Comparison of ENCODE assay signal across 23 cellular contexts in the genomic region with DNA sequence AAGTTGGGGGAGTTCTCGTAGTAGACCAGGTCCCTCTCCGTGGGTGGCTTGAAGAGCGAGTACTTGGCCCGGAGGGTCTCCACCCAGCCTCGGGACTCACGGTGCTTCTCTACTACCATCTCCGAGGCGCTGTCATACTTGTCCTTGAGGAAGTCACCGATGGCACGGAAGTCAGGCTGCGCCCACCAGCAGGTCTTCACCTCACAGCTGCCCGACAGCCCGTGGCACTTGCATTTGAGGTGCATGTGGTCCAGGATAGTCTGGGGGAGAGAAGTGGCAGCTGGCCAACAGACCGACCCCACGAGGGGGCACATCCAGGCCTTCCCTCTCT. TPM values are rescaled to one million over a fixed set of nuclear protein-coding genes. Genes with fewer than 3 reads are reported as not detected.
"Had no signal": no experiment of that assay in that cellular context is flagged by ENCODE, and none has a peak within 500 bp of the region (broad histone marks: within the 10 kb centered on the region; RNA-seq: fewer than 3 reads in every experiment).

No MANE protein-coding gene starts in this region.

- DNase-seq: activated CD4-positive, alpha-beta T cell treated with anti-CD3 and anti-CD28 coated beads, Interleukin-2, amount 10 ng/mL, durations not matched to agents 24 days and 14 days; activated gamma-delta T cell; activated naive CD4-positive, alpha-beta T cell treated with anti-CD3 and anti-CD28 coated beads, Interleukin-2, amount 50 U/mL, for 16 hours; brain microvascular endothelial cell; caudate nucleus; effector memory CD8-positive, alpha-beta T cell; glutamatergic neuron; immature natural killer cell; lower lobe of right lung; stimulated activated CD4-positive, alpha-beta T cell treated with anti-CD3 and anti-CD28 coated beads, Interleukin-2, amount 100 ng/mL, for 48 hours; stimulated activated naive CD4-positive, alpha-beta T cell; upper lobe of left lung had no signal

- H2AFZ ChIP-seq: hepatocyte had no signal

- H3K9me3 Mint-ChIP-seq: activated CD4-positive, alpha-beta memory T cell treated with anti-CD3 and anti-CD28 coated beads, Interleukin-2, amount 10 ng/mL, durations not matched to agents 7 days and 5 days; activated CD4-positive, alpha-beta T cell treated with anti-CD3 and anti-CD28 coated beads, Interleukin-2, amount 10 ng/mL, durations not matched to agents 24 days and 14 days; activated T-helper 1 cell treated with anti-CD3 and anti-CD28 coated beads, Interleukin-12 subunit alpha, Interleukin-12 subunit beta, Interleukin-2, Interleukin-4 antibody, amounts not matched to agents 30 ng/mL and 10 ng/mL and 1 ng/mL, durations not matched to agents 14 hours and 24 hours and 36 hours; effector memory CD8-positive, alpha-beta T cell; immature natural killer cell; naive thymus-derived CD8-positive, alpha-beta T cell had no signal

- H3K4me3 ChIP-seq: ascending aorta, esophagus muscularis mucosa, hepatocyte, lower lobe of right lung, smooth muscle cell, upper lobe of left lung had no signal

- H3K27ac ChIP-seq: ascending aorta, brain microvascular endothelial cell, esophagus muscularis mucosa, hepatocyte, lower lobe of right lung, upper lobe of left lung had no signal

- H3K9me3 ChIP-seq: ascending aorta, esophagus muscularis mucosa, lower lobe of right lung, upper lobe of left lung had no signal

- H3K36me3 ChIP-seq: ascending aorta, brain microvascular endothelial cell, esophagus muscularis mucosa, lower lobe of right lung, upper lobe of left lung had no signal

- H3K79me2 ChIP-seq: hepatocyte had no signal

- H3K27me3 ChIP-seq: ascending aorta, brain microvascular endothelial cell, hepatocyte had no signal

- H3K4me2 ChIP-seq: hepatocyte, smooth muscle cell had no signal

- H3K4me3 Mint-ChIP-seq: activated CD4-positive, alpha-beta memory T cell treated with anti-CD3 and anti-CD28 coated beads, Interleukin-2, amount 10 ng/mL, durations not matched to agents 7 days and 5 days; activated CD4-positive, alpha-beta T cell treated with anti-CD3 and anti-CD28 coated beads, Interleukin-2, amount 10 ng/mL, durations not matched to agents 24 days and 14 days had no signal

- H3K27ac Mint-ChIP-seq: activated CD4-positive, alpha-beta memory T cell treated with anti-CD3 and anti-CD28 coated beads, Interleukin-2, amount 10 ng/mL, durations not matched to agents 7 days and 5 days; activated CD4-positive, alpha-beta T cell treated with anti-CD3 and anti-CD28 coated beads, Interleukin-2, amount 10 ng/mL, durations not matched to agents 24 days and 14 days; activated T-helper 1 cell treated with anti-CD3 and anti-CD28 coated beads, Interleukin-12 subunit alpha, Interleukin-12 subunit beta, Interleukin-2, Interleukin-4 antibody, amounts not matched to agents 30 ng/mL and 10 ng/mL and 1 ng/mL, durations not matched to agents 14 hours and 24 hours and 36 hours; effector memory CD8-positive, alpha-beta T cell; immature natural killer cell; naive thymus-derived CD8-positive, alpha-beta T cell had no signal

- H3K36me3 Mint-ChIP-seq: immature natural killer cell; naive thymus-derived CD8-positive, alpha-beta T cell had no signal

- ATAC-seq: activated CD4-positive, CD25-positive, alpha-beta regulatory T cell treated with anti-CD3 and anti-CD28 coated beads, Interleukin-2, amount 50 U/mL, for 24 hours; effector memory CD8-positive, alpha-beta T cell; left lobe of liver; lower lobe of right lung; naive thymus-derived CD8-positive, alpha-beta T cell; sciatic nerve had no signal

RNA-seq across cellular contexts. Expression of a gene that starts 50.0 kb away (rescaled TPM):
- total RNA-seq: activated CD4-positive, alpha-beta memory T cell treated with anti-CD3 and anti-CD28 coated beads, Interleukin-2, amount 10 ng/mL, durations not matched to agents 7 days and 5 days; ascending aorta; naive thymus-derived CD8-positive, alpha-beta T cell; T-helper 2 cell treated with Interferon-gamma antibody and Interleukin-4, amounts not matched to agents 100 ng/mL and 5 ng/mL, for 36 hours had no signal
- polyA plus RNA-seq: naive thymus-derived CD8-positive, alpha-beta T cell had no signal
